In the genomic region with DNA sequence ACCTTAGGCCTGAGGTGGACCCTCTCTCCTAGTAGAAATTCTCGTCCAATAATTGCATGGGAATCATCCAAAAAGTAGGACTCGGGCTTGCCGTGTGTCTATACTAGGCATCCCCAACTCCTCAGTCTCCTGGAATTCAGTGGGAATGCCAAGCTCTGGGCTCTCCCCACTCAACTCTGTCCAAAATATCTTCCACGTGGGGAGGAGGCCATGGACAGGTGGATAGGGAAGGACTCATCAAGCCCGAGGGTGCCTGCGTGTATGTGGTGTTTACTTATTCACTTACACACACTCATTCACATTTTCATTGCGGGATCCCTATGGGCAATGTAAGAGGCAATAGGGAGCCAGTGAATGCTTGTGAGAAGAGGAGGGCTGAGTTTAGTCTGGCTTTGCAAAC, we compare ENCODE assay signal across 18 cellular contexts.
DNase-seq lines count a peak whose midpoint lies in the region; ATAC-seq, FAIRE-seq and TF ChIP-seq lines count a peak whose summit lies in the region.
"Had no signal": no experiment of that assay in that cellular context is flagged by ENCODE, and none has a peak within 500 bp of the region (broad histone marks: within the 10 kb centered on the region; RNA-seq: fewer than 3 reads in every experiment).

No MANE protein-coding gene starts in this region.

- no peaks in the 10 kb centered on the region for H4K20me1 ChIP-seq in IMR-90 (ENCODE audit: insufficient read depth, low read length)
- H4K20me1 ChIP-seq: BLaER1 treated with 17β-estradiol and CSF1 and Interleukin-3, amounts not matched to agents 10 nM and 100 nM had no signal

- H3K27ac ChIP-seq in IMR-90 (ENCODE audit: insufficient read depth, low read length) (no peak overlapping the region), dorsolateral prefrontal cortex (no peak overlapping the region)
- H3K27ac ChIP-seq: BLaER1 treated with 17β-estradiol and CSF1 and Interleukin-3, amounts not matched to agents 10 nM and 100 nM had no signal

- H3K27ac Mint-ChIP-seq in nephron: peak overlapping the region in 2 of 3 experiments; percentile 12 to 61
- H3K27ac Mint-ChIP-seq: B cell; CD8-positive, alpha-beta T cell had no signal

- CTCF ChIA-PET in IMR-90 (lab: Yijun Ruan, JAX): no interaction called here

- no peak overlapping the region for H4K5ac ChIP-seq in IMR-90 (ENCODE audit: low read depth, low read length)

- intact Hi-C loops in IMR-90 (cut with micrococcal nuclease): no loop called here
- intact Hi-C loops in dorsolateral prefrontal cortex (cut with DNase I): no loop called here

- H2BK15ac ChIP-seq in IMR-90 (ENCODE audit: low read depth, low read length): no peak overlapping the region

- no peak for ATAC-seq in IMR-90 (ENCODE audit: low read depth)
- ATAC-seq: CD8-positive, alpha-beta T cell; GM12878 had no signal

- no peak overlapping the region for H2AK9ac ChIP-seq in IMR-90 (replicated peaks; ENCODE audit: low read depth, low read length, poor library complexity)

- no peak overlapping the region for H3K4me2 ChIP-seq in IMR-90 (ENCODE audit: low read depth, low read length)
- H3K4me2 ChIP-seq: BLaER1 treated with 17β-estradiol and CSF1 and Interleukin-3, amounts not matched to agents 10 nM and 100 nM had no signal

- no peak overlapping the region for H2BK120ac ChIP-seq in IMR-90 (ENCODE audit: low read depth, low read length)

- DNase-seq in IMR-90 (no peak), fibroblast of the aortic adventitia (ENCODE audit: low read depth) (peak; percentile 20), urothelium cell line (ENCODE audit: low spot score) (no peak), cerebellar cortex (ENCODE audit: low spot score) (no peak), NCI-H748 treated with DMSO at 0.1 percent for 48 hours (lab: John Stamatoyannopoulos, UW) (no peak), dorsolateral prefrontal cortex (no peak)
- DNase-seq: 8988T; CD8-positive, alpha-beta T cell; DMS 273 treated with DMSO at 0.1 percent for 48 hours; DMS53; DND-41; EL had no signal

- no peak overlapping the region for H4K8ac ChIP-seq in IMR-90 (ENCODE audit: low read depth in 2 of 2, low read length in 2 of 2)

- POLR2A ChIA-PET in IMR-90 (lab: Charles Lee; ENCODE audit: unreplicated experiment): no interaction called here

- peaks cover 22% of the 10 kb centered on the region for H3K27me3 Mint-ChIP-seq in nephron (ENCODE audit: low read depth)

- H3K4me1 Mint-ChIP-seq in nephron: peaks cover 58% of the 10 kb centered on the region
- H3K4me1 Mint-ChIP-seq: B cell had no signal

- TF ChIP-seq RAD21 in IMR-90 (IDR thresholded peaks at IDR 0.05; ENCODE audit: low read length): no peak

- no CpG with 5 or more reads among the region's 7 CpGs for WGBS in IMR-90 (ENCODE audit: extremely low coverage in 2 of 2, insufficient read length in 1 of 2), 2 experiments

- H3K27me3 ChIP-seq in IMR-90 (ENCODE audit: control insufficient read depth, insufficient read depth, low read length) (peaks cover 18% of the 10 kb centered on the region), dorsolateral prefrontal cortex (peaks cover 0 to 5% (median 0%) of the 10 kb centered on the region in 45 donors)
- H3K27me3 ChIP-seq: BLaER1 treated with 17β-estradiol and CSF1 and Interleukin-3, amounts not matched to agents 10 nM and 100 nM had no signal

- in situ Hi-C loops in IMR-90 (cut with MboI; ENCODE audit: low sequenced_read_pairs): loop anchor here (10.0 kb wide), 1 partner anchor 587 kb away; no protein-coding TSS in a partner anchor

- no peak overlapping the region for H2BK5ac ChIP-seq in IMR-90 (ENCODE audit: low read depth, low read length, poor library complexity, severe bottlenecking)

- H3K14ac ChIP-seq in IMR-90 (replicated peaks; ENCODE audit: low read depth, low read length): no peak overlapping the region

- no peak overlapping the region for H3K9ac ChIP-seq in IMR-90 (ENCODE audit: low read depth, low read length)
- H3K9ac ChIP-seq: BLaER1 treated with 17β-estradiol and CSF1 and Interleukin-3, amounts not matched to agents 10 nM and 100 nM had no signal

- H3K79me1 ChIP-seq in IMR-90 (ENCODE audit: low read depth in 1 of 2, low read length in 2 of 2): no peaks in the 10 kb centered on the region

- peak; percentile 96 for FAIRE-seq in urothelium cell line (lab: Jason Lieb, UNC)
- FAIRE-seq: GM12878, GM19239 had no signal

- no peak overlapping the region for H2BK20ac ChIP-seq in IMR-90 (ENCODE audit: low read depth, low read length)

- H4K91ac ChIP-seq in IMR-90 (ENCODE audit: insufficient read depth, low read depth, low read length): no peak overlapping the region

- no peak overlapping the region for H3K4ac ChIP-seq in IMR-90 (ENCODE audit: low read depth, low read length)

- TF ChIP-seq POLR2A in IMR-90 (IDR thresholded peaks at IDR 0.05; ENCODE audit: low read depth, low read length): no peak

- H2AFZ ChIP-seq in IMR-90 (replicated peaks; ENCODE audit: low read length, poor library complexity): no peak overlapping the region

- peaks cover 8% of the 10 kb centered on the region; the same call in 1 of the 2 replicates for H3K9me1 ChIP-seq in IMR-90 (ENCODE audit: insufficient read depth, low read length)

- dilution Hi-C loops in IMR-90 (cut with HindIII; ENCODE audit: low sequenced_read_pairs, unreplicated experiment): no loop called here

- H3K4me3 ChIP-seq in IMR-90 (ENCODE audit: insufficient read depth, low read depth, low read length) (no peak overlapping the region), fibroblast of the aortic adventitia (ENCODE audit: low read depth, low read length) (no peak overlapping the region), dorsolateral prefrontal cortex (no peak overlapping the region)
- H3K4me3 ChIP-seq: BLaER1 treated with 17β-estradiol and CSF1 and Interleukin-3, amounts not matched to agents 10 nM and 100 nM; GM12878; HAP-1 had no signal

- H3K9me3 Mint-ChIP-seq in nephron: peaks cover 2% of the 10 kb centered on the region
- H3K9me3 Mint-ChIP-seq: CD8-positive, alpha-beta T cell had no signal

- no peak overlapping the region for H3K4me3 Mint-ChIP-seq in nephron
- H3K4me3 Mint-ChIP-seq: B cell; CD8-positive, alpha-beta T cell had no signal

- H3K36me3 Mint-ChIP-seq in nephron (ENCODE audit: low read depth): no peaks in the 10 kb centered on the region
- H3K36me3 Mint-ChIP-seq: CD8-positive, alpha-beta T cell had no signal

- BruUV-seq in IMR-90 (replicated peaks; lab: Mats Ljungman, UMichigan): no TSS peak

- peaks cover 18% of the 10 kb centered on the region for H3K4me1 ChIP-seq in IMR-90 (ENCODE audit: control insufficient read depth, insufficient read depth, low read length)

- no peak overlapping the region for H3K18ac ChIP-seq in IMR-90 (ENCODE audit: low read depth, low read length)

- no peak overlapping the region for H3K23ac ChIP-seq in IMR-90 (ENCODE audit: low read depth, low read length)

- H3K36me3 ChIP-seq in IMR-90 (ENCODE audit: control insufficient read depth, insufficient read depth, low read length): no peaks in the 10 kb centered on the region
- H3K36me3 ChIP-seq: BLaER1 treated with 17β-estradiol and CSF1 and Interleukin-3, amounts not matched to agents 10 nM and 100 nM; HAP-1 had no signal

- no peaks in the 10 kb centered on the region for H3K9me3 ChIP-seq in IMR-90 (ENCODE audit: control insufficient read depth, insufficient read depth, low read length)
- H3K9me3 ChIP-seq: BLaER1 treated with 17β-estradiol and CSF1 and Interleukin-3, amounts not matched to agents 10 nM and 100 nM; HAP-1 had no signal

- H2AK5ac ChIP-seq in IMR-90 (ENCODE audit: low read depth, low read length): peak overlapping the region; percentile 69; the same call in 1 of the 2 replicates

- TF ChIP-seq CTCF in IMR-90 (conservative IDR thresholded peaks at IDR 0.05; ENCODE audit: low read depth, low read length) (no peak), fibroblast of the aortic adventitia (IDR thresholded peaks at IDR 0.05; ENCODE audit: insufficient read depth, low read length) (no peak), nephron (IDR thresholded peaks at IDR 0.05; ENCODE audit: unreplicated experiment in 3 of 3) (no peak), dorsolateral prefrontal cortex (IDR thresholded peaks at IDR 0.05 in 54 of 56, conservative IDR thresholded peaks at IDR 0.05 in 2 of 56; ENCODE audit: low read depth in 1 of 56, partially characterized antibody in 56 of 56) (no peak)

- no peak overlapping the region for H3K56ac ChIP-seq in IMR-90 (ENCODE audit: extremely low read depth, insufficient read depth, low read length)

TF ChIP-seq in IMR-90, 13 proteins besides CTCF, POLR2A, EP300 and RAD21:
- TF ChIP-seq, protein P1, sequence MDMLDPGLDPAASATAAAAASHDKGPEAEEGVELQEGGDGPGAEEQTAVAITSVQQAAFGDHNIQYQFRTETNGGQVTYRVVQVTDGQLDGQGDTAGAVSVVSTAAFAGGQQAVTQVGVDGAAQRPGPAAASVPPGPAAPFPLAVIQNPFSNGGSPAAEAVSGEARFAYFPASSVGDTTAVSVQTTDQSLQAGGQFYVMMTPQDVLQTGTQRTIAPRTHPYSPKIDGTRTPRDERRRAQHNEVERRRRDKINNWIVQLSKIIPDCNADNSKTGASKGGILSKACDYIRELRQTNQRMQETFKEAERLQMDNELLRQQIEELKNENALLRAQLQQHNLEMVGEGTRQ (IDR thresholded peaks at IDR 0.05; ENCODE audit: low read depth, low read length): no peak
- TF ChIP-seq RCOR1 (IDR thresholded peaks at IDR 0.05; ENCODE audit: insufficient replicate concordance, low read length) (no peak), FOS (IDR thresholded peaks at IDR 0.05; ENCODE audit: low read depth, low read length) (no peak)
